9 cellular contexts compared by ENCODE assay signal in genomic region chr18:77853859-77854258, GRCh38.
"Had no signal": no experiment of that assay in that cellular context is flagged by ENCODE, and none has a peak within 500 bp of the region (broad histone marks: within the 10 kb centered on the region; RNA-seq: fewer than 3 reads in every experiment).

No MANE protein-coding gene starts in this region.

- ATAC-seq: HCT116, HepG2 had no signal

- H3K27ac Mint-ChIP-seq: HFFc6, IgD-negative memory B cell had no signal

- FAIRE-seq: HepG2 had no signal

- H3K27ac ChIP-seq: GM23248, HL-60 had no signal

- H3K4me3 Mint-ChIP-seq: HFFc6, IgD-negative memory B cell had no signal

- H3K9me3 ChIP-seq: HAP-1 had no signal

- H3K4me1 Mint-ChIP-seq: IgD-negative memory B cell had no signal

- H3K9ac ChIP-seq: GM23248 had no signal

- DNase-seq: GM23248, GOT3, H7, HFFc6 had no signal

- H3K36me3 ChIP-seq: HAP-1 had no signal

- H3K4me3 ChIP-seq: GM23248, HAP-1 had no signal

- H3K4me1 ChIP-seq: HAP-1 had no signal

- H3K36me3 Mint-ChIP-seq: IgD-negative memory B cell had no signal
